Comparison of ENCODE assay signal across 20 cellular contexts in genomic region chr1:40966411-40966810, GRCh38.
"Had no signal": no experiment of that assay in that cellular context is flagged by ENCODE, and none has a peak within 500 bp of the region (broad histone marks: within the 10 kb centered on the region; RNA-seq: fewer than 3 reads in every experiment).

No MANE protein-coding gene starts in this region.

- H3K4me3 ChIP-seq: hepatocyte, left lung, lung, stomach, suprapubic skin, transverse colon, uterus had no signal

- H3K27me3 Mint-ChIP-seq: activated naive CD8-positive, alpha-beta T cell treated with anti-CD3 and anti-CD28 coated beads for 36 hours; stimulated activated memory B cell treated with anti-CD40 and anti-IgM and Interleukin-4, amounts not matched to agents 10 μg/mL and 1 μg/mL and 100 μg/mL, for 72 hours; T-cell had no signal

- H3K36me3 Mint-ChIP-seq: activated naive CD8-positive, alpha-beta T cell treated with anti-CD3 and anti-CD28 coated beads for 36 hours; mesothelial cell of epicardium; natural killer cell; stimulated activated memory B cell treated with anti-CD40 and anti-IgM and Interleukin-4, amounts not matched to agents 10 μg/mL and 1 μg/mL and 100 μg/mL, for 72 hours; T-cell had no signal

- H3K4me1 ChIP-seq: left lung, uterus had no signal

- ATAC-seq: left lung; natural killer cell; stimulated activated memory B cell treated with anti-CD40 and anti-IgM and Interleukin-4, amounts not matched to agents 10 μg/mL and 1 μg/mL and 100 μg/mL, for 72 hours; T-cell had no signal

- H2AFZ ChIP-seq: hepatocyte had no signal

- H3K27ac Mint-ChIP-seq: activated naive CD8-positive, alpha-beta T cell treated with anti-CD3 and anti-CD28 coated beads for 36 hours; mesothelial cell of epicardium; natural killer cell; progenitor cell of endocrine pancreas; stimulated activated memory B cell treated with anti-CD40 and anti-IgM and Interleukin-4, amounts not matched to agents 10 μg/mL and 1 μg/mL and 100 μg/mL, for 72 hours; T-cell; T-helper 2 cell treated with Interferon-gamma antibody and Interleukin-4, amounts not matched to agents 5 μg/mL and 100 μg/mL, for 36 hours had no signal

- H3K4me1 Mint-ChIP-seq: activated naive CD8-positive, alpha-beta T cell treated with anti-CD3 and anti-CD28 coated beads for 36 hours; mesothelial cell of epicardium; natural killer cell; T-cell had no signal

- H3K9me3 Mint-ChIP-seq: activated naive CD8-positive, alpha-beta T cell treated with anti-CD3 and anti-CD28 coated beads for 36 hours; mesothelial cell of epicardium; natural killer cell; stimulated activated memory B cell treated with anti-CD40 and anti-IgM and Interleukin-4, amounts not matched to agents 10 μg/mL and 1 μg/mL and 100 μg/mL, for 72 hours; T-cell; T-helper 2 cell treated with Interferon-gamma antibody and Interleukin-4, amounts not matched to agents 5 μg/mL and 100 μg/mL, for 36 hours had no signal

- H3K9me3 ChIP-seq: left lung, stomach, suprapubic skin, transverse colon, uterus had no signal

- H3K27ac ChIP-seq: hepatocyte, left lung, suprapubic skin had no signal

- H3K36me3 ChIP-seq: left lung, stomach, suprapubic skin, transverse colon, uterus had no signal

- H3K4me3 Mint-ChIP-seq: activated naive CD8-positive, alpha-beta T cell treated with anti-CD3 and anti-CD28 coated beads for 36 hours; mesothelial cell of epicardium; natural killer cell; stimulated activated memory B cell treated with anti-CD40 and anti-IgM and Interleukin-4, amounts not matched to agents 10 μg/mL and 1 μg/mL and 100 μg/mL, for 72 hours; T-cell; T-helper 2 cell treated with Interferon-gamma antibody and Interleukin-4, amounts not matched to agents 5 μg/mL and 100 μg/mL, for 36 hours had no signal

- H3K27me3 ChIP-seq: hepatocyte, left lung, stomach, suprapubic skin, transverse colon, uterus had no signal

- DNase-seq: activated CD4-positive, alpha-beta T cell treated with anti-CD3 and anti-CD28 coated beads for 1 hour; activated naive CD4-positive, alpha-beta T cell; activated naive CD8-positive, alpha-beta T cell treated with anti-CD3 and anti-CD28 coated beads for 36 hours; activated T-cell treated with anti-CD3 and anti-CD28 coated beads, Interleukin-2, amount 50 U/mL, for 1 hour; amniotic stem cell; foreskin melanocyte; kidney glomerular epithelial cell; left lung; natural killer cell; stomach; T-cell; transverse colon; uterus had no signal

- H3K4me2 ChIP-seq: hepatocyte had no signal
